In genomic region chr12:90280564-90281058, GRCh38 we compare ENCODE assay signal across 10 cellular contexts.
DNase-seq lines count a peak whose midpoint lies in the region; ATAC-seq and TF ChIP-seq lines count a peak whose summit lies in the region.
"Had no signal": no experiment of that assay in that cellular context is flagged by ENCODE, and none has a peak within 500 bp of the region (broad histone marks: within the 10 kb centered on the region; RNA-seq: fewer than 3 reads in every experiment).

No MANE protein-coding gene starts in this region.

- H3K27me3 ChIP-seq in MG63 (no peaks in the 10 kb centered on the region), lower lobe of right lung (ENCODE audit: low read depth) (no peaks in the 10 kb centered on the region)

- ATAC-seq in activated CD8-positive, alpha-beta T cell treated with anti-CD3 and anti-CD28 coated beads for 36 hours = peak; percentile 74
- no peak for ATAC-seq in activated CD8-positive, alpha-beta T cell treated with anti-CD3 and anti-CD28 coated beads, Interleukin-2, amount 10 ng/mL, durations not matched to agents 7 days and 5 days
- peak; percentile 87 for ATAC-seq in HG02610 (IDR thresholded peaks at IDR 0.05; ENCODE audit: unreplicated experiment)
- peak; percentile 71 to 86 for ATAC-seq in natural killer cell treated with Interleukin-12 subunit alpha and Interleukin-12 subunit beta and Interleukin-15 and Interleukin-18, amount 100 ng/mL, for 72 hours
- no peak for ATAC-seq in lower lobe of right lung
- ATAC-seq: Panc1 had no signal

- H3K27me3 Mint-ChIP-seq in activated CD8-positive, alpha-beta T cell treated with anti-CD3 and anti-CD28 coated beads for 36 hours = peaks cover 4% of the 10 kb centered on the region
- H3K27me3 Mint-ChIP-seq in activated CD8-positive, alpha-beta T cell treated with anti-CD3 and anti-CD28 coated beads, Interleukin-2, amount 10 ng/mL, durations not matched to agents 7 days and 5 days (ENCODE audit: low read depth) = no peaks in the 10 kb centered on the region
- H3K27me3 Mint-ChIP-seq in T-helper 2 cell treated with Interferon-gamma antibody and Interleukin-4, amounts not matched to agents 5 μg/mL and 100 μg/mL, for 36 hours (ENCODE audit: low read depth) = peaks cover 2% of the 10 kb centered on the region
- H3K27me3 Mint-ChIP-seq in natural killer cell treated with Interleukin-12 subunit alpha and Interleukin-12 subunit beta and Interleukin-15 and Interleukin-18, amount 100 ng/mL, for 72 hours = no peaks in the 10 kb centered on the region

- TF ChIP-seq CTCF in activated CD8-positive, alpha-beta T cell treated with anti-CD3 and anti-CD28 coated beads for 36 hours (IDR thresholded peaks at IDR 0.05) = no peak
- TF ChIP-seq CTCF in GM10248 (IDR thresholded peaks at IDR 0.05; ENCODE audit: control extremely low read depth, extremely low read depth, low read depth, missing control alignments) = no peak
- no peak for TF ChIP-seq CTCF in lower lobe of right lung (IDR thresholded peaks at IDR 0.05)

- no peaks in the 10 kb centered on the region for H3K4me1 ChIP-seq in lower lobe of right lung

- H3K4me1 Mint-ChIP-seq in activated CD8-positive, alpha-beta T cell treated with anti-CD3 and anti-CD28 coated beads for 36 hours (ENCODE audit: low read depth) = peaks cover 27% of the 10 kb centered on the region
- H3K4me1 Mint-ChIP-seq in activated CD8-positive, alpha-beta T cell treated with anti-CD3 and anti-CD28 coated beads, Interleukin-2, amount 10 ng/mL, durations not matched to agents 7 days and 5 days (ENCODE audit: low read depth) = peaks cover 2% of the 10 kb centered on the region
- no peaks in the 10 kb centered on the region for H3K4me1 Mint-ChIP-seq in T-helper 2 cell treated with Interferon-gamma antibody and Interleukin-4, amounts not matched to agents 5 μg/mL and 100 μg/mL, for 36 hours (ENCODE audit: low read depth)
- peaks cover 15% of the 10 kb centered on the region in 2 donors for H3K4me1 Mint-ChIP-seq in natural killer cell treated with Interleukin-12 subunit alpha and Interleukin-12 subunit beta and Interleukin-15 and Interleukin-18, amount 100 ng/mL, for 72 hours (ENCODE audit: low read depth in 2 of 2)

- intact Hi-C loops in activated CD8-positive, alpha-beta T cell treated with anti-CD3 and anti-CD28 coated beads for 36 hours (cut with micrococcal nuclease) = no loop called here
- intact Hi-C loops in lower lobe of right lung (cut with DNase I) = no loop called here

- POLR2A ChIA-PET in activated CD8-positive, alpha-beta T cell treated with anti-CD3 and anti-CD28 coated beads for 36 hours (lab: Charles Lee) = interaction anchor here (1.4 kb wide), 1 partner anchor 9 kb away, joined by 3 read pairs; no protein-coding TSS in a partner anchor
- POLR2A ChIA-PET in activated CD8-positive, alpha-beta T cell treated with anti-CD3 and anti-CD28 coated beads, Interleukin-2, amount 10 ng/mL, durations not matched to agents 7 days and 5 days (lab: Charles Lee) = no interaction called here
- POLR2A ChIA-PET in GM10248 (lab: Yijun Ruan, JAX) = no interaction called here

- H3K4me3 Mint-ChIP-seq in activated CD8-positive, alpha-beta T cell treated with anti-CD3 and anti-CD28 coated beads for 36 hours = no peak overlapping the region
- no peak overlapping the region for H3K4me3 Mint-ChIP-seq in activated CD8-positive, alpha-beta T cell treated with anti-CD3 and anti-CD28 coated beads, Interleukin-2, amount 10 ng/mL, durations not matched to agents 7 days and 5 days
- H3K4me3 Mint-ChIP-seq in T-helper 2 cell treated with Interferon-gamma antibody and Interleukin-4, amounts not matched to agents 5 μg/mL and 100 μg/mL, for 36 hours = no peak overlapping the region
- peak overlapping the region; percentile 50 for H3K4me3 Mint-ChIP-seq in natural killer cell treated with Interleukin-12 subunit alpha and Interleukin-12 subunit beta and Interleukin-15 and Interleukin-18, amount 100 ng/mL, for 72 hours

- no peak overlapping the region for H3K27ac ChIP-seq in lower lobe of right lung

- H3K36me3 Mint-ChIP-seq in activated CD8-positive, alpha-beta T cell treated with anti-CD3 and anti-CD28 coated beads for 36 hours (ENCODE audit: low read depth) = peaks cover 10% of the 10 kb centered on the region
- H3K36me3 Mint-ChIP-seq in activated CD8-positive, alpha-beta T cell treated with anti-CD3 and anti-CD28 coated beads, Interleukin-2, amount 10 ng/mL, durations not matched to agents 7 days and 5 days (ENCODE audit: low read depth) = no peaks in the 10 kb centered on the region
- H3K36me3 Mint-ChIP-seq in T-helper 2 cell treated with Interferon-gamma antibody and Interleukin-4, amounts not matched to agents 5 μg/mL and 100 μg/mL, for 36 hours (ENCODE audit: low read depth) = no peaks in the 10 kb centered on the region
- H3K36me3 Mint-ChIP-seq in natural killer cell treated with Interleukin-12 subunit alpha and Interleukin-12 subunit beta and Interleukin-15 and Interleukin-18, amount 100 ng/mL, for 72 hours = peaks cover 16% of the 10 kb centered on the region

- DNase-seq in activated CD8-positive, alpha-beta T cell treated with anti-CD3 and anti-CD28 coated beads for 36 hours = peak; percentile 41
- no peak for DNase-seq in activated CD8-positive, alpha-beta T cell treated with anti-CD3 and anti-CD28 coated beads, Interleukin-2, amount 10 ng/mL, durations not matched to agents 7 days and 5 days
- peak; percentile 30 for DNase-seq in T-helper 2 cell treated with Interferon-gamma antibody and Interleukin-4, amounts not matched to agents 5 μg/mL and 100 μg/mL, for 36 hours (ENCODE audit: low spot score)
- DNase-seq in natural killer cell treated with Interleukin-12 subunit alpha and Interleukin-12 subunit beta and Interleukin-15 and Interleukin-18, amount 100 ng/mL, for 72 hours (ENCODE audit: low spot score) = peak; percentile 66
- no peak for DNase-seq in MG63
- DNase-seq in GM10248 (ENCODE audit: extremely low spot score) = no peak
- DNase-seq in lower lobe of right lung = no peak
- DNase-seq: KBM-7 had no signal

- peaks cover 31% of the 10 kb centered on the region for H3K9me3 Mint-ChIP-seq in activated CD8-positive, alpha-beta T cell treated with anti-CD3 and anti-CD28 coated beads for 36 hours
- H3K9me3 Mint-ChIP-seq in activated CD8-positive, alpha-beta T cell treated with anti-CD3 and anti-CD28 coated beads, Interleukin-2, amount 10 ng/mL, durations not matched to agents 7 days and 5 days (ENCODE audit: insufficient read depth) = peaks cover 4% of the 10 kb centered on the region
- H3K9me3 Mint-ChIP-seq in T-helper 2 cell treated with Interferon-gamma antibody and Interleukin-4, amounts not matched to agents 5 μg/mL and 100 μg/mL, for 36 hours = peaks cover 18% of the 10 kb centered on the region
- peaks cover 6% of the 10 kb centered on the region for H3K9me3 Mint-ChIP-seq in natural killer cell treated with Interleukin-12 subunit alpha and Interleukin-12 subunit beta and Interleukin-15 and Interleukin-18, amount 100 ng/mL, for 72 hours

- H3K36me3 ChIP-seq in MG63 (no peaks in the 10 kb centered on the region), lower lobe of right lung (no peaks in the 10 kb centered on the region)

- CTCF ChIA-PET in activated CD8-positive, alpha-beta T cell treated with anti-CD3 and anti-CD28 coated beads for 36 hours (lab: Charles Lee) = no interaction called here
- CTCF ChIA-PET in activated CD8-positive, alpha-beta T cell treated with anti-CD3 and anti-CD28 coated beads, Interleukin-2, amount 10 ng/mL, durations not matched to agents 7 days and 5 days (lab: Charles Lee) = no interaction called here
- CTCF ChIA-PET in GM10248 (lab: Yijun Ruan, JAX) = interaction anchor here (1.1 to 1.7 kb wide), 2 partner anchors 8 to 11 kb away, joined by 3 to 5 read pairs; no protein-coding TSS in a partner anchor

- H3K9me3 ChIP-seq in MG63 (0 out of 2 replicates have a peak, but pooled peaks cover 3% of the 10 kb centered on the region), lower lobe of right lung (peaks cover 9% of the 10 kb centered on the region)

- no peak overlapping the region for H3K27ac Mint-ChIP-seq in activated CD8-positive, alpha-beta T cell treated with anti-CD3 and anti-CD28 coated beads for 36 hours
- no peak overlapping the region for H3K27ac Mint-ChIP-seq in activated CD8-positive, alpha-beta T cell treated with anti-CD3 and anti-CD28 coated beads, Interleukin-2, amount 10 ng/mL, durations not matched to agents 7 days and 5 days
- no peak overlapping the region for H3K27ac Mint-ChIP-seq in T-helper 2 cell treated with Interferon-gamma antibody and Interleukin-4, amounts not matched to agents 5 μg/mL and 100 μg/mL, for 36 hours
- H3K27ac Mint-ChIP-seq in natural killer cell treated with Interleukin-12 subunit alpha and Interleukin-12 subunit beta and Interleukin-15 and Interleukin-18, amount 100 ng/mL, for 72 hours = peak overlapping the region; percentile 2 to 60

- no peak overlapping the region for H3K4me3 ChIP-seq in MG63
- H3K4me3 ChIP-seq in lower lobe of right lung = no peak overlapping the region

Comparison
In these comparisons a context has a peak if more than half of its experiments do, and no peak if none do; other contexts are left out.
1. ATAC-seq: peak in activated CD8-positive, alpha-beta T cell treated with anti-CD3 and anti-CD28 coated beads for 36 hours (single experiment), HG02610 (single experiment) and natural killer cell treated with Interleukin-12 subunit alpha and Interleukin-12 subunit beta and Interleukin-15 and Interleukin-18, amount 100 ng/mL, for 72 hours (2 of 2); none in activated CD8-positive, alpha-beta T cell treated with anti-CD3 and anti-CD28 coated beads, Interleukin-2, amount 10 ng/mL, durations not matched to agents 7 days and 5 days (single experiment) and lower lobe of right lung (0 of 2).
2. DNase-seq: peak in activated CD8-positive, alpha-beta T cell treated with anti-CD3 and anti-CD28 coated beads for 36 hours (single experiment), T-helper 2 cell treated with Interferon-gamma antibody and Interleukin-4, amounts not matched to agents 5 μg/mL and 100 μg/mL, for 36 hours (single experiment) and natural killer cell treated with Interleukin-12 subunit alpha and Interleukin-12 subunit beta and Interleukin-15 and Interleukin-18, amount 100 ng/mL, for 72 hours (single experiment); none in activated CD8-positive, alpha-beta T cell treated with anti-CD3 and anti-CD28 coated beads, Interleukin-2, amount 10 ng/mL, durations not matched to agents 7 days and 5 days (single experiment), MG63 (single experiment), GM10248 (single experiment) and lower lobe of right lung (single experiment).
3. H3K27ac Mint-ChIP-seq: peak in natural killer cell treated with Interleukin-12 subunit alpha and Interleukin-12 subunit beta and Interleukin-15 and Interleukin-18, amount 100 ng/mL, for 72 hours (2 of 2); none in activated CD8-positive, alpha-beta T cell treated with anti-CD3 and anti-CD28 coated beads for 36 hours (single experiment), activated CD8-positive, alpha-beta T cell treated with anti-CD3 and anti-CD28 coated beads, Interleukin-2, amount 10 ng/mL, durations not matched to agents 7 days and 5 days (single experiment) and T-helper 2 cell treated with Interferon-gamma antibody and Interleukin-4, amounts not matched to agents 5 μg/mL and 100 μg/mL, for 36 hours (single experiment).